In genomic region chr10:44306762-44307161, GRCh38 we compare ENCODE assay signal across 12 cellular contexts.
DNase-seq lines count a peak whose midpoint lies in the region; TF ChIP-seq lines count a peak whose summit lies in the region.
"Had no signal": no experiment of that assay in that cellular context is flagged by ENCODE, and none has a peak within 500 bp of the region (broad histone marks: within the 10 kb centered on the region; RNA-seq: fewer than 3 reads in every experiment).

No MANE protein-coding gene starts in this region.

- no peak for TF ChIP-seq POLR2A in stomach (IDR thresholded peaks at IDR 0.05)

- TF ChIP-seq EP300 in stomach (IDR thresholded peaks at IDR 0.05): no peak

- H3K4me1 Mint-ChIP-seq in nephron progenitor cell: peaks cover 11% of the 10 kb centered on the region

- H3K4me3 ChIP-seq in fibroblast of pulmonary artery (replicated peaks; ENCODE audit: low read depth, low read length) (no peak overlapping the region), stomach (no peak overlapping the region)
- H3K4me3 ChIP-seq: breast epithelium had no signal

- H3K27ac Mint-ChIP-seq in nephron progenitor cell: no peak overlapping the region
- H3K27ac Mint-ChIP-seq: stimulated activated naive B cell treated with anti-CD40 and anti-IgM and Interleukin-4, amounts not matched to agents 10 μg/mL and 1 μg/mL and 100 μg/mL, for 72 hours had no signal

- H3K27ac ChIP-seq in stomach: no peak overlapping the region
- H3K27ac ChIP-seq: breast epithelium had no signal

- in situ Hi-C loops in ACHN (cut with HindIII; ENCODE audit: low pct_ligation_motif_present, low pct_unique_long_range_greater_than_20kb, low sequenced_read_pairs): no loop called here

- H3K36me3 Mint-ChIP-seq in nephron progenitor cell (ENCODE audit: low read depth): peaks cover 15% of the 10 kb centered on the region
- H3K36me3 Mint-ChIP-seq: stimulated activated naive B cell treated with anti-CD40 and anti-IgM and Interleukin-4, amounts not matched to agents 10 μg/mL and 1 μg/mL and 100 μg/mL, for 72 hours had no signal

- H3K9me3 Mint-ChIP-seq in nephron progenitor cell: peaks cover 21% of the 10 kb centered on the region

- H3K36me3 ChIP-seq in stomach: no peaks in the 10 kb centered on the region
- H3K36me3 ChIP-seq: breast epithelium had no signal

- peaks cover 14% of the 10 kb centered on the region for H3K27me3 Mint-ChIP-seq in nephron progenitor cell (ENCODE audit: low read depth, poor library complexity)

- H3K4me1 ChIP-seq in stomach: peaks cover 8 to 14% (median 11%) of the 10 kb centered on the region in 4 donors

- no peak overlapping the region for H3K4me3 Mint-ChIP-seq in nephron progenitor cell
- H3K4me3 Mint-ChIP-seq: stimulated activated naive B cell treated with anti-CD40 and anti-IgM and Interleukin-4, amounts not matched to agents 10 μg/mL and 1 μg/mL and 100 μg/mL, for 72 hours had no signal

- TF ChIP-seq CTCF in GM12873 (IDR thresholded peaks at IDR 0.05; ENCODE audit: insufficient read depth, low read depth, low read length, missing control alignments): peak; percentile 19
- TF ChIP-seq CTCF in fibroblast of pulmonary artery (IDR thresholded peaks at IDR 0.05; ENCODE audit: low read length, missing control alignments): peak; percentile 18
- no peak for TF ChIP-seq CTCF in nephron progenitor cell (IDR thresholded peaks at IDR 0.05)
- no peak for TF ChIP-seq CTCF in stomach (IDR thresholded peaks at IDR 0.05)

- H3K9me3 ChIP-seq in stomach: no peaks in the 10 kb centered on the region
- H3K9me3 ChIP-seq: breast epithelium had no signal

- peaks cover 0 to 7% (median 0%) of the 10 kb centered on the region in 3 donors for H3K27me3 ChIP-seq in stomach
- H3K27me3 ChIP-seq: breast epithelium had no signal

- intact Hi-C loops in stomach (cut with DNase I; ENCODE audit: low total_unique reads): no loop called here

- DNase-seq in ACHN (peak; percentile 16), RPMI7951 (ENCODE audit: low read depth) (peak; percentile 27), fibroblast of pulmonary artery (ENCODE audit: low read depth) (no peak), T-helper 1 cell (no peak), nephron progenitor cell (no peak), stomach (no peak), mesenteric fat pad (ENCODE audit: low spot score) (no peak)
- DNase-seq: foreskin melanocyte; stimulated activated CD4-positive, alpha-beta T cell treated with anti-CD3 and anti-CD28 coated beads, Interleukin-12 subunit alpha, Interleukin-12 subunit beta, amount 100 ng/mL, for 4 hours; stimulated activated naive B cell treated with anti-CD40 and anti-IgM and Interleukin-4, amounts not matched to agents 10 μg/mL and 1 μg/mL and 100 μg/mL, for 72 hours had no signal

- WGBS in stomach, 5 donors: 62 to 86% (median 77%) methylated on average over 2 of the region's 2 CpGs

Comparison
In these comparisons a context has a peak if more than half of its experiments do, and no peak if none do; other contexts are left out.
1. DNase-seq: peak in ACHN (single experiment) and RPMI7951 (single experiment); none in fibroblast of pulmonary artery (single experiment), T-helper 1 cell (0 of 5), nephron progenitor cell (single experiment), stomach (single experiment) and mesenteric fat pad (single experiment).
2. CTCF ChIP-seq: peak in GM12873 (single experiment) and fibroblast of pulmonary artery (single experiment); none in nephron progenitor cell (single experiment) and stomach (0 of 7).